38 cellular contexts compared by ENCODE assay signal in genomic region chr3:137174514-137174913, GRCh38.
"Had no signal": no experiment of that assay in that cellular context is flagged by ENCODE, and none has a peak within 500 bp of the region (broad histone marks: within the 10 kb centered on the region; RNA-seq: fewer than 3 reads in every experiment).

No MANE protein-coding gene starts in this region.

- H2AFZ ChIP-seq: PC-9 had no signal

- H3K27ac ChIP-seq: ascending aorta, cardiac muscle cell, PC-9, RWPE1, VCaP had no signal

- H3K9me3 ChIP-seq: ascending aorta, MG63 had no signal

- H3K36me3 ChIP-seq: ascending aorta, cardiac muscle cell, MG63 had no signal

- H3K4me2 ChIP-seq: PC-9 had no signal

- H3K27me3 ChIP-seq: ascending aorta, cardiac muscle cell, MG63 had no signal

- ATAC-seq: activated CD8-positive, alpha-beta T cell treated with anti-CD3 and anti-CD28 coated beads, Interleukin-2, amount 10 ng/mL, durations not matched to agents 7 days and 5 days; Right ventricle myocardium inferior; SK-N-SH treated with all-trans-retinoic acid at 6 μM for 48 hours had no signal

- DNase-seq: activated CD4-positive, alpha-beta T cell treated with anti-CD3 and anti-CD28 coated beads for 1 hour; activated CD4-positive, alpha-beta T cell treated with anti-CD3 and anti-CD28 coated beads, Interleukin-2, amount 10 ng/mL, durations not matched to agents 7 days and 5 days; activated CD4-positive, alpha-beta T cell treated with anti-CD3 and anti-CD28 coated beads, Interleukin-2, amount 50 U/mL, for 48 hours; activated CD4-positive, CD25-positive, alpha-beta regulatory T cell; activated CD8-positive, alpha-beta T cell treated with anti-CD3 and anti-CD28 coated beads, Interleukin-2, amount 10 ng/mL, durations not matched to agents 7 days and 5 days; activated gamma-delta T cell; activated naive CD4-positive, alpha-beta T cell treated with Interleukin-2 at 50 U/mL for 16 hours; activated naive CD8-positive, alpha-beta T cell treated with anti-CD3 and anti-CD28 coated beads, Interleukin-2, amount 10 ng/mL, durations not matched to agents 7 days and 5 days; activated T-cell treated with anti-CD3 and anti-CD28 coated beads, Interleukin-2, amount 50 U/mL, for 24 hours; amygdala; Kasumi-1; KG1; MG63; NCI-H1092 treated with DMSO at 0.1 percent for 48 hours; NCI-H1417; NCI-H187 treated with DMSO at 0.1 percent for 48 hours; NCI-H2081; NCI-H2171 treated with DMSO at 0.1 percent for 48 hours; NCI-H2227 treated with DMSO at 0.1 percent for 48 hours; NCI-H446; NCI-H510A treated with DMSO at 0.1 percent for 48 hours; NCI-H526 treated with DMSO at 0.1 percent for 48 hours; PC-9; SIG-M5; SW 1271; T-helper 1 cell; T-helper 2 cell; T-helper 9 cell had no signal

- FAIRE-seq: RCC 7860 had no signal

- H3K36me3 Mint-ChIP-seq: activated naive CD4-positive, alpha-beta T cell treated with anti-CD3 and anti-CD28 coated beads, Interleukin-2, amount 50 U/mL, for 24 hours; activated naive CD8-positive, alpha-beta T cell treated with anti-CD3 and anti-CD28 coated beads, Interleukin-2, amount 10 ng/mL, durations not matched to agents 7 days and 5 days had no signal

- H3K4me1 Mint-ChIP-seq: activated CD4-positive, alpha-beta T cell treated with anti-CD3 and anti-CD28 coated beads, Interleukin-2, amount 10 ng/mL, durations not matched to agents 7 days and 5 days; activated naive CD4-positive, alpha-beta T cell treated with anti-CD3 and anti-CD28 coated beads, Interleukin-2, amount 50 U/mL, for 24 hours; activated naive CD8-positive, alpha-beta T cell treated with anti-CD3 and anti-CD28 coated beads, Interleukin-2, amount 10 ng/mL, durations not matched to agents 7 days and 5 days; central memory CD8-positive, alpha-beta T cell had no signal

- H3K4me3 Mint-ChIP-seq: activated CD4-positive, alpha-beta T cell treated with anti-CD3 and anti-CD28 coated beads, Interleukin-2, amount 10 ng/mL, durations not matched to agents 7 days and 5 days; activated CD8-positive, alpha-beta T cell treated with anti-CD3 and anti-CD28 coated beads, Interleukin-2, amount 10 ng/mL, durations not matched to agents 7 days and 5 days; activated naive CD4-positive, alpha-beta T cell treated with anti-CD3 and anti-CD28 coated beads, Interleukin-2, amount 50 U/mL, for 24 hours; activated naive CD8-positive, alpha-beta T cell treated with anti-CD3 and anti-CD28 coated beads, Interleukin-2, amount 10 ng/mL, durations not matched to agents 7 days and 5 days; activated T-cell treated with anti-CD3 and anti-CD28 coated beads, Interleukin-2, amount 50 U/mL, for 24 hours; central memory CD8-positive, alpha-beta T cell had no signal

- H3K4me1 ChIP-seq: ascending aorta had no signal

- H3K9me3 Mint-ChIP-seq: activated CD4-positive, alpha-beta T cell treated with anti-CD3 and anti-CD28 coated beads, Interleukin-2, amount 10 ng/mL, durations not matched to agents 7 days and 5 days; activated naive CD4-positive, alpha-beta T cell treated with anti-CD3 and anti-CD28 coated beads, Interleukin-2, amount 50 U/mL, for 24 hours; activated naive CD8-positive, alpha-beta T cell treated with anti-CD3 and anti-CD28 coated beads, Interleukin-2, amount 10 ng/mL, durations not matched to agents 7 days and 5 days; activated T-cell treated with anti-CD3 and anti-CD28 coated beads, Interleukin-2, amount 50 U/mL, for 24 hours; activated T-helper 2 cell treated with anti-CD3 and anti-CD28 coated beads, Interferon-gamma antibody, Interleukin-2, Interleukin-4, amounts not matched to agents 10 μg/mL and 5 μg/mL and 100 μg/mL, durations not matched to agents 14 hours and 24 hours and 36 hours had no signal

- H3K27ac Mint-ChIP-seq: activated CD4-positive, alpha-beta T cell treated with anti-CD3 and anti-CD28 coated beads, Interleukin-2, amount 10 ng/mL, durations not matched to agents 7 days and 5 days; activated CD8-positive, alpha-beta T cell treated with anti-CD3 and anti-CD28 coated beads, Interleukin-2, amount 10 ng/mL, durations not matched to agents 7 days and 5 days; activated naive CD4-positive, alpha-beta T cell treated with anti-CD3 and anti-CD28 coated beads, Interleukin-2, amount 50 U/mL, for 24 hours; activated naive CD8-positive, alpha-beta T cell treated with anti-CD3 and anti-CD28 coated beads, Interleukin-2, amount 10 ng/mL, durations not matched to agents 7 days and 5 days; activated T-cell treated with anti-CD3 and anti-CD28 coated beads, Interleukin-2, amount 50 U/mL, for 24 hours; activated T-helper 2 cell treated with anti-CD3 and anti-CD28 coated beads, Interferon-gamma antibody, Interleukin-2, Interleukin-4, amounts not matched to agents 10 μg/mL and 5 μg/mL and 100 μg/mL, durations not matched to agents 14 hours and 24 hours and 36 hours had no signal

- H3K4me3 ChIP-seq: ascending aorta, cardiac muscle cell, MG63, PC-9 had no signal
